ENCODE assay signal across 1 cellular context in the genomic region with DNA sequence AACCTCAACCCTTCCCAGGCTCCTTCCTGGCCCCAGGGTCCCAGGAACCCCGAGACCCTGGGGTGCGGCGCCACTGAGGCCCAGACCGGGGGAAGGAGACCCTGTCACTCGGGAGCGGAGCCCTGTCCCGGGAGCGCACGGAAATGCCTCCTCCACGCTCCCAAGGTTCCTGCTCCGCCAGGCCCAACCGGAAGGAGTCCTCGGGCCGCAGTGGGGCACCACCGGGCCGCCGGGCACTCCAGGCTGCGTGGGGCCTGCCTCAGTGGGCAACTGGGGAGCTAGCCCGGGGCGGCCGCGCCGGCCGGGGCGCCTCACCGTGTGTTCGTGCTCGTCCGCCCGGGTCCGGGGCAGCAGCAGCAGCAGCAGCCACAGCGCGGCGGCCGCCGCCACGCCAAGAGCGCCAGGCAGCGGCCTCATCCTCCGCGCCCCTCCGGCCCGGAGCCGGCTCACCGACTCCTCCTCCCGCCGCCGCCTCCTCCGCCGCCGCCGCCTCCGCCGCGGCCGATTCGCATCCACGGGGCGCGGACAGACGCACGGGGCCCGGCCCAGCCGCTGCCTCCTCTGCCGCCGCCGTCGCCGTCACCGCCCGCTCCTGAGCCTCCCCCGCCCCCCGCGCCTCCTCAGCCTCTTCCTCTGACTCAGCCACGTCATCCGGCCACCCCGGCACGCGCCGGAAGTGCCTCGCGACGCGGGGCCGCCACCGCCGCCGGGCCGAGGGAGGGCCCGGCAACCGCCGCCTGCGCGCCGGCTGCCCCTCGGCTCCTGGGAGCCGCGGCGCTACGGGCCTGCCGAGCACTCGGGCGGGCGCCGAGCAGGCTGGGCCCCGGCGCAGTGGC.
TF ChIP-seq lines count a peak whose summit lies in the region.

Gene TM9SF3, minus strand, starts transcription at position 594 of the 836 bp plus-strand sequence. Its CDS starts 177 bp downstream, at position 417.

TF ChIP-seq in HepG2, 621 proteins besides CTCF, POLR2A, EP300 and RAD21 (continued from another document and continues in another):
- TF ChIP-seq POGK (CRISPR knock-in tag; conservative IDR thresholded peaks at IDR 0.05) (peak; percentile 83), MTA1 (CRISPR knock-in tag; IDR thresholded peaks at IDR 0.05; ENCODE audit: borderline replicate concordance) (no peak), ZBTB3 (CRISPR knock-in tag; IDR thresholded peaks at IDR 0.05; ENCODE audit: borderline replicate concordance, low read depth) (no peak), NR3C1 (CRISPR knock-in tag; IDR thresholded peaks at IDR 0.05) (no peak), ZNF879 (CRISPR knock-in tag; IDR thresholded peaks at IDR 0.05) (no peak), MBD4 (IDR thresholded peaks at IDR 0.05; ENCODE audit: borderline replicate concordance, low read length) (no peak), ZNF205 (CRISPR knock-in tag; IDR thresholded peaks at IDR 0.05) (peak; percentile 77; the same call in 1 of the 2 replicates), TMF1 (CRISPR knock-in tag; IDR thresholded peaks at IDR 0.05; ENCODE audit: low read depth) (no peak), FOXJ3 (CRISPR knock-in tag; IDR thresholded peaks at IDR 0.05; ENCODE audit: borderline replicate concordance) (no peak), MLLT10 (CRISPR knock-in tag; IDR thresholded peaks at IDR 0.05) (no peak), NCOA5 (CRISPR knock-in tag; IDR thresholded peaks at IDR 0.05) (no peak), CBX5 (CRISPR knock-in tag; IDR thresholded peaks at IDR 0.05; ENCODE audit: borderline replicate concordance) (0 out of 2 replicates have a peak, but pooled peaks have one; percentile 39), ZNF367 (CRISPR knock-in tag; IDR thresholded peaks at IDR 0.05; ENCODE audit: borderline replicate concordance) (no peak), ZNF776 (CRISPR knock-in tag; IDR thresholded peaks at IDR 0.05) (peak; percentile 19; the same call in 1 of the 2 replicates), CREM (IDR thresholded peaks at IDR 0.05) (no peak), CREM (CRISPR knock-in tag; IDR thresholded peaks at IDR 0.05) (no peak), ZNF3 (CRISPR knock-in tag; IDR thresholded peaks at IDR 0.05) (no peak), ZNF660 (CRISPR knock-in tag; IDR thresholded peaks at IDR 0.05; ENCODE audit: borderline replicate concordance, low read depth) (no peak), ZNF589 (CRISPR knock-in tag; conservative IDR thresholded peaks at IDR 0.05) (no peak), ERF (CRISPR knock-in tag; IDR thresholded peaks at IDR 0.05) (peak; percentile 79), PRDM4 (CRISPR knock-in tag; IDR thresholded peaks at IDR 0.05; ENCODE audit: borderline replicate concordance) (0 out of 2 replicates have a peak, but pooled peaks have one; percentile 18), FUBP1 (CRISPR knock-in tag; IDR thresholded peaks at IDR 0.05; ENCODE audit: borderline replicate concordance) (no peak), TEAD3 (CRISPR knock-in tag; optimal IDR thresholded peaks at IDR 0.05; ENCODE audit: borderline replicate concordance) (no peak), ZNF383 (CRISPR knock-in tag; IDR thresholded peaks at IDR 0.05; ENCODE audit: borderline replicate concordance) (no peak), ZNF101 (CRISPR knock-in tag; IDR thresholded peaks at IDR 0.05; ENCODE audit: borderline replicate concordance, low read depth) (no peak), PHF5A (CRISPR knock-in tag; IDR thresholded peaks at IDR 0.05; ENCODE audit: low read depth, unreplicated experiment) (no peak), ZNF772 (CRISPR knock-in tag; IDR thresholded peaks at IDR 0.05) (peak; percentile 48; the same call in 1 of the 2 replicates), ZNF878 (CRISPR knock-in tag; IDR thresholded peaks at IDR 0.05) (no peak), ZNF883 (CRISPR knock-in tag; IDR thresholded peaks at IDR 0.05; ENCODE audit: not compliant biosample characterization) (no peak), ZNF10 (CRISPR knock-in tag; IDR thresholded peaks at IDR 0.05; ENCODE audit: borderline replicate concordance, low read depth) (no peak), MEIS2 (CRISPR knock-in tag; IDR thresholded peaks at IDR 0.05) (0 out of 2 replicates have a peak, but pooled peaks have one; percentile 17), ZNF343 (CRISPR knock-in tag; IDR thresholded peaks at IDR 0.05) (no peak), KLF9 (CRISPR knock-in tag; IDR thresholded peaks at IDR 0.05; ENCODE audit: low read depth) (no peak), ZNF207 (IDR thresholded peaks at IDR 0.05; ENCODE audit: borderline replicate concordance) (no peak), RFX5 (IDR thresholded peaks at IDR 0.05; ENCODE audit: low read depth, low read length) (no peak), ARID2 (CRISPR knock-in tag; IDR thresholded peaks at IDR 0.05; ENCODE audit: borderline replicate concordance) (no peak), RARG (CRISPR knock-in tag; IDR thresholded peaks at IDR 0.05; ENCODE audit: low read depth) (no peak; the same call in 1 of the 2 replicates), KAT7 (CRISPR knock-in tag; IDR thresholded peaks at IDR 0.05; ENCODE audit: borderline replicate concordance) (no peak; the same call in 1 of the 2 replicates), YEATS4 (CRISPR knock-in tag; IDR thresholded peaks at IDR 0.05; ENCODE audit: borderline replicate concordance) (peak; percentile 61), FOSL2 (CRISPR knock-in tag; IDR thresholded peaks at IDR 0.05) (peak; percentile 60), TRIM22 (IDR thresholded peaks at IDR 0.05) (no peak), HOXA5 (CRISPR knock-in tag; IDR thresholded peaks at IDR 0.05) (no peak)
- TF ChIP-seq, protein P1, sequence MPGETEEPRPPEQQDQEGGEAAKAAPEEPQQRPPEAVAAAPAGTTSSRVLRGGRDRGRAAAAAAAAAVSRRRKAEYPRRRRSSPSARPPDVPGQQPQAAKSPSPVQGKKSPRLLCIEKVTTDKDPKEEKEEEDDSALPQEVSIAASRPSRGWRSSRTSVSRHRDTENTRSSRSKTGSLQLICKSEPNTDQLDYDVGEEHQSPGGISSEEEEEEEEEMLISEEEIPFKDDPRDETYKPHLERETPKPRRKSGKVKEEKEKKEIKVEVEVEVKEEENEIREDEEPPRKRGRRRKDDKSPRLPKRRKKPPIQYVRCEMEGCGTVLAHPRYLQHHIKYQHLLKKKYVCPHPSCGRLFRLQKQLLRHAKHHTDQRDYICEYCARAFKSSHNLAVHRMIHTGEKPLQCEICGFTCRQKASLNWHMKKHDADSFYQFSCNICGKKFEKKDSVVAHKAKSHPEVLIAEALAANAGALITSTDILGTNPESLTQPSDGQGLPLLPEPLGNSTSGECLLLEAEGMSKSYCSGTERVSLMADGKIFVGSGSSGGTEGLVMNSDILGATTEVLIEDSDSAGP (CRISPR knock-in tag; IDR thresholded peaks at IDR 0.05; ENCODE audit: borderline replicate concordance): peak; percentile 73; the same call in 1 of the 2 replicates
- TF ChIP-seq, protein P2, sequence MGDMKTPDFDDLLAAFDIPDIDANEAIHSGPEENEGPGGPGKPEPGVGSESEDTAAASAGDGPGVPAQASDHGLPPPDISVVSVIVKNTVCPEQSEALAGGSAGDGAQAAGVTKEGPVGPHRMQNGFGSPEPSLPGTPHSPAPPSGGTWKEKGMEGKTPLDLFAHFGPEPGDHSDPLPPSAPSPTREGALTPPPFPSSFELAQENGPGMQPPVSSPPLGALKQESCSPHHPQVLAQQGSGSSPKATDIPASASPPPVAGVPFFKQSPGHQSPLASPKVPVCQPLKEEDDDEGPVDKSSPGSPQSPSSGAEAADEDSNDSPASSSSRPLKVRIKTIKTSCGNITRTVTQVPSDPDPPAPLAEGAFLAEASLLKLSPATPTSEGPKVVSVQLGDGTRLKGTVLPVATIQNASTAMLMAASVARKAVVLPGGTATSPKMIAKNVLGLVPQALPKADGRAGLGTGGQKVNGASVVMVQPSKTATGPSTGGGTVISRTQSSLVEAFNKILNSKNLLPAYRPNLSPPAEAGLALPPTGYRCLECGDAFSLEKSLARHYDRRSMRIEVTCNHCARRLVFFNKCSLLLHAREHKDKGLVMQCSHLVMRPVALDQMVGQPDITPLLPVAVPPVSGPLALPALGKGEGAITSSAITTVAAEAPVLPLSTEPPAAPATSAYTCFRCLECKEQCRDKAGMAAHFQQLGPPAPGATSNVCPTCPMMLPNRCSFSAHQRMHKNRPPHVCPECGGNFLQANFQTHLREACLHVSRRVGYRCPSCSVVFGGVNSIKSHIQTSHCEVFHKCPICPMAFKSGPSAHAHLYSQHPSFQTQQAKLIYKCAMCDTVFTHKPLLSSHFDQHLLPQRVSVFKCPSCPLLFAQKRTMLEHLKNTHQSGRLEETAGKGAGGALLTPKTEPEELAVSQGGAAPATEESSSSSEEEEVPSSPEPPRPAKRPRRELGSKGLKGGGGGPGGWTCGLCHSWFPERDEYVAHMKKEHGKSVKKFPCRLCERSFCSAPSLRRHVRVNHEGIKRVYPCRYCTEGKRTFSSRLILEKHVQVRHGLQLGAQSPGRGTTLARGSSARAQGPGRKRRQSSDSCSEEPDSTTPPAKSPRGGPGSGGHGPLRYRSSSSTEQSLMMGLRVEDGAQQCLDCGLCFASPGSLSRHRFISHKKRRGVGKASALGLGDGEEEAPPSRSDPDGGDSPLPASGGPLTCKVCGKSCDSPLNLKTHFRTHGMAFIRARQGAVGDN (CRISPR knock-in tag; IDR thresholded peaks at IDR 0.05): peak; percentile 78
- TF ChIP-seq, protein P3, sequence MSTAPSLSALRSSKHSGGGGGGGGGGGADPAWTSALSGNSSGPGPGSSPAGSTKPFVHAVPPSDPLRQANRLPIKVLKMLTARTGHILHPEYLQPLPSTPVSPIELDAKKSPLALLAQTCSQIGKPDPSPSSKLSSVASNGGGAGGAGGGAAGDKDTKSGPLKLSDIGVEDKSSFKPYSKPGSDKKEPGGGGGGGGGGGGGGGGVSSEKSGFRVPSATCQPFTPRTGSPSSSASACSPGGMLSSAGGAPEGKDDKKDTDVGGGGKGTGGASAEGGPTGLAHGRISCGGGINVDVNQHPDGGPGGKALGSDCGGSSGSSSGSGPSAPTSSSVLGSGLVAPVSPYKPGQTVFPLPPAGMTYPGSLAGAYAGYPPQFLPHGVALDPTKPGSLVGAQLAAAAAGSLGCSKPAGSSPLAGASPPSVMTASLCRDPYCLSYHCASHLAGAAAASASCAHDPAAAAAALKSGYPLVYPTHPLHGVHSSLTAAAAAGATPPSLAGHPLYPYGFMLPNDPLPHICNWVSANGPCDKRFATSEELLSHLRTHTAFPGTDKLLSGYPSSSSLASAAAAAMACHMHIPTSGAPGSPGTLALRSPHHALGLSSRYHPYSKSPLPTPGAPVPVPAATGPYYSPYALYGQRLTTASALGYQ (CRISPR knock-in tag; IDR thresholded peaks at IDR 0.05): 0 out of 2 replicates have a peak, but pooled peaks have one; percentile 6
